8 cellular contexts compared by ENCODE assay signal in genomic region chr9:2125909-2126308, GRCh38.
DNase-seq lines count a peak whose midpoint lies in the region; ATAC-seq and TF ChIP-seq lines count a peak whose summit lies in the region.

No MANE protein-coding gene starts in this region.

- H3K36me3 Mint-ChIP-seq in immature natural killer cell, result peaks cover under 1 to 32% (median 27%) of the 10 kb centered on the region in 3 donors

- TF ChIP-seq CTCF in GM13977 (IDR thresholded peaks at IDR 0.05; ENCODE audit: extremely low read depth, insufficient read depth, missing control alignments), result no peak
- TF ChIP-seq CTCF in Peyer's patch (IDR thresholded peaks at IDR 0.05), result no peak
- no peak for TF ChIP-seq CTCF in uterus (IDR thresholded peaks at IDR 0.05)

- peak overlapping the region; percentile 23 to 84 (median 66) for H3K27ac Mint-ChIP-seq in immature natural killer cell

- intact Hi-C loops in uterus (cut with DNase I; ENCODE audit: low total_unique reads), result no loop called here

- H3K27me3 ChIP-seq in Peyer's patch, result no peaks in the 10 kb centered on the region
- no peaks in the 10 kb centered on the region for H3K27me3 ChIP-seq in uterus

- H3K4me1 ChIP-seq in Peyer's patch (peaks cover 0 to 19% (median 2%) of the 10 kb centered on the region in 4 donors), uterus (peaks cover 7 to 15% of the 10 kb centered on the region in 2 donors)

- H3K9me3 ChIP-seq in Peyer's patch, result no peaks in the 10 kb centered on the region
- no peaks in the 10 kb centered on the region for H3K9me3 ChIP-seq in uterus

- peak; percentile 93 for ATAC-seq in GM21737 (IDR thresholded peaks at IDR 0.05; ENCODE audit: unreplicated experiment)

- peaks cover 0 to 39% (median 0%) of the 10 kb centered on the region in 3 donors for H3K36me3 ChIP-seq in Peyer's patch
- no peaks in the 10 kb centered on the region for H3K36me3 ChIP-seq in uterus

- peaks cover 48 to 66% of the 10 kb centered on the region in 2 donors for H3K4me1 Mint-ChIP-seq in immature natural killer cell

- TF ChIP-seq POLR2A in Peyer's patch (IDR thresholded peaks at IDR 0.05) (no peak), uterus (IDR thresholded peaks at IDR 0.05) (no peak)

- DNase-seq in GM13977 (ENCODE audit: low spot score) (peak; percentile 21), Peyer's patch (no peak), immature natural killer cell (peak; percentile 12 to 29 (median 18)), uterus (no peak), SKM-1 (lab: John Stamatoyannopoulos, UW; ENCODE audit: unreplicated experiment) (no peak), NCI-H2081 treated with DMSO at 0.1 percent for 48 hours (lab: John Stamatoyannopoulos, UW) (no peak), DMS79 treated with DMSO at 0.1 percent for 48 hours (lab: John Stamatoyannopoulos, UW) (no peak)

- no peaks in the 10 kb centered on the region for H3K9me3 Mint-ChIP-seq in immature natural killer cell

- peak overlapping the region; percentile 51 to 74 (median 61) for H3K4me3 Mint-ChIP-seq in immature natural killer cell

- in situ Hi-C loops in GM13977 (cut with MboI; ENCODE audit: low pct_unique_long_range_greater_than_20kb, low sequenced_read_pairs, unreplicated experiment), result no loop called here

- H3K27ac ChIP-seq in Peyer's patch, result peak overlapping the region; percentile 14 to 71 (median 32)
- peak overlapping the region; percentile 76 to 90 for H3K27ac ChIP-seq in uterus

- peaks cover 0 to 1% (median 0%) of the 10 kb centered on the region in 3 donors for H3K27me3 Mint-ChIP-seq in immature natural killer cell (ENCODE audit: low read depth in 3 of 3)

- H3K4me3 ChIP-seq in Peyer's patch, result peak overlapping the region in 1 of 4 donors; percentile 4
- H3K4me3 ChIP-seq in uterus, result peak overlapping the region in 1 of 2 donors; percentile 6

Comparison
In these comparisons a context has a peak if more than half of its experiments do, and no peak if none do; other contexts are left out.
1. DNase-seq: peak in GM13977 (single experiment) and immature natural killer cell (3 of 3); none in Peyer's patch (0 of 3), uterus (0 of 2), SKM-1 (single experiment), NCI-H2081 treated with DMSO at 0.1 percent for 48 hours (single experiment) and DMS79 treated with DMSO at 0.1 percent for 48 hours (single experiment).